ENCODE assay signal across 7 cellular contexts in genomic region chr17:74842599-74843351, GRCh38. TPM values are rescaled to one million over a fixed set of nuclear protein-coding genes. Genes with fewer than 3 reads are reported as not detected.
DNase-seq lines count a peak whose midpoint lies in the region; ATAC-seq and TF ChIP-seq lines count a peak whose summit lies in the region.

No MANE protein-coding gene starts in this region.

- no peak for ATAC-seq in HG02938 (IDR thresholded peaks at IDR 0.05; ENCODE audit: unreplicated experiment)

- H3K79me2 ChIP-seq in hepatocyte, result no peaks in the 10 kb centered on the region

- 5% methylated on average over 52 of the region's 88 CpGs for WGBS in hepatocyte (ENCODE audit: low lambda C conversion rate, missing lambda C conversion rate)

- no peaks in the 10 kb centered on the region for H3K9me3 ChIP-seq in hepatocyte (ENCODE audit: low read depth)

- peak; percentile 33 for DNase-seq in NCI-H2029 treated with DMSO at 0.1 percent for 48 hours (lab: John Stamatoyannopoulos, UW)
- peak; percentile 37 for DNase-seq in astrocyte of the spinal cord (ENCODE audit: low read depth, low spot score)
- peak; percentile 87 for DNase-seq in hepatocyte (ENCODE audit: low spot score)
- peak; percentile 21 for DNase-seq in renal cortical epithelial cell (ENCODE audit: low read depth)
- no peak for DNase-seq in GM19238 (ENCODE audit: insufficient read length, low spot score)

- no peak overlapping the region for H2AFZ ChIP-seq in hepatocyte

- H3K36me3 ChIP-seq in hepatocyte (replicated peaks; ENCODE audit: insufficient read depth, low read depth), result no peaks in the 10 kb centered on the region

- peak overlapping the region; percentile 79 for H3K4me2 ChIP-seq in hepatocyte

- H3K4me3 ChIP-seq in astrocyte of the spinal cord (ENCODE audit: low read depth, low read length) (peak overlapping the region; percentile 1), hepatocyte (no peak overlapping the region)

- peaks cover 13% of the 10 kb centered on the region for H3K27me3 ChIP-seq in hepatocyte

- in situ Hi-C loops in astrocyte of the spinal cord (cut with HindIII; ENCODE audit: low sequenced_read_pairs), result no loop called here

- no peaks in the 10 kb centered on the region for H3K9me2 ChIP-seq in hepatocyte (replicated peaks; ENCODE audit: insufficient read depth)

- TF ChIP-seq CTCF in GM12873 (IDR thresholded peaks at IDR 0.05; ENCODE audit: insufficient read depth, low read depth, low read length, missing control alignments) (peak; percentile 49), astrocyte of the spinal cord (IDR thresholded peaks at IDR 0.05; ENCODE audit: low read depth, low read length) (peak; percentile 48), hepatocyte (IDR thresholded peaks at IDR 0.05; ENCODE audit: poor library complexity) (peak; percentile 54)

- peaks cover 5% of the 10 kb centered on the region for H3K4me1 ChIP-seq in hepatocyte (ENCODE audit: insufficient read depth)

- H3K27ac ChIP-seq in hepatocyte, result no peak overlapping the region

- no peaks in the 10 kb centered on the region for H4K20me1 ChIP-seq in hepatocyte (ENCODE audit: insufficient read depth, poor library complexity, severe bottlenecking)

RNA-seq across cellular contexts. Expression of gene GRIN2C, which starts 16.9 kb away (rescaled TPM):
- total RNA-seq in hepatocyte (not detected in 2 replicates), renal cortical epithelial cell (0.10 TPM in 1 of 2 replicates, not detected in the other)
- 0.13 and 0.27 TPM in 2 replicates for polyA plus RNA-seq in hepatocyte

RNA-seq across cellular contexts. Expression of gene FDXR, which starts 30.0 kb away (rescaled TPM):
- total RNA-seq in hepatocyte (9.3 and 12.2 TPM in 2 replicates), renal cortical epithelial cell (30.6 and 31.3 TPM in 2 replicates)
- 14.2 and 17.8 TPM in 2 replicates for polyA plus RNA-seq in hepatocyte

RNA-seq across cellular contexts. Expression of gene FADS6, which starts 50.7 kb away (rescaled TPM):
- total RNA-seq in hepatocyte (4.0 and 4.2 TPM in 2 replicates), renal cortical epithelial cell (not detected in 2 replicates)
- polyA plus RNA-seq in hepatocyte, result 1.4 and 4.3 TPM in 2 replicates
